In genomic region chr6:133764011-133764812, GRCh38 we compare ENCODE assay signal across 13 cellular contexts.
DNase-seq lines count a peak whose midpoint lies in the region; ATAC-seq and TF ChIP-seq lines count a peak whose summit lies in the region.
"Had no signal": no experiment of that assay in that cellular context is flagged by ENCODE, and none has a peak within 500 bp of the region (broad histone marks: within the 10 kb centered on the region; RNA-seq: fewer than 3 reads in every experiment).

No MANE protein-coding gene starts in this region.

- TF ChIP-seq CTCF in fibroblast of pulmonary artery (IDR thresholded peaks at IDR 0.05; ENCODE audit: low read length, missing control alignments) (no peak), osteoblast (IDR thresholded peaks at IDR 0.05; ENCODE audit: extremely low read depth, low read depth, low read length) (no peak)

- no peak for ATAC-seq in GM21381 (IDR thresholded peaks at IDR 0.05; ENCODE audit: unreplicated experiment)
- no peak for ATAC-seq in stimulated activated naive CD8-positive, alpha-beta T cell treated with anti-CD3 and anti-CD28 coated beads, Interleukin-15, amount 100 ng/mL, for 72 hours

- H3K27me3 Mint-ChIP-seq in stimulated activated naive CD8-positive, alpha-beta T cell treated with anti-CD3 and anti-CD28 coated beads, Interleukin-15, amount 100 ng/mL, for 72 hours, result peaks cover 17% of the 10 kb centered on the region

- H3K4me1 Mint-ChIP-seq in stimulated activated naive CD8-positive, alpha-beta T cell treated with anti-CD3 and anti-CD28 coated beads, Interleukin-15, amount 100 ng/mL, for 72 hours, result no peaks in the 10 kb centered on the region
- H3K4me1 Mint-ChIP-seq: neural crest cell had no signal

- H3K4me3 ChIP-seq in fibroblast of pulmonary artery (replicated peaks; ENCODE audit: low read depth, low read length), result no peak overlapping the region
- H3K4me3 ChIP-seq in osteoblast (ENCODE audit: insufficient read depth, low read length), result peak overlapping the region; percentile 3
- H3K4me3 ChIP-seq: thyroid gland had no signal

- H4K20me1 ChIP-seq in osteoblast (ENCODE audit: insufficient read depth, low read length), result no peaks in the 10 kb centered on the region

- peak overlapping the region; percentile 49 for H2AFZ ChIP-seq in osteoblast (ENCODE audit: low read length)

- peak; percentile 36 for DNase-seq in A172 (ENCODE audit: low spot score)
- peak; percentile 73 for DNase-seq in M059J (ENCODE audit: low read depth)
- DNase-seq in fibroblast of pulmonary artery (ENCODE audit: low read depth), result peak; percentile 80
- no peak for DNase-seq in osteoblast (ENCODE audit: insufficient read length, low spot score, missing footprints)
- no peak for DNase-seq in NCI-H446 (lab: John Stamatoyannopoulos, UW)
- DNase-seq in stimulated activated naive CD8-positive, alpha-beta T cell treated with anti-CD3 and anti-CD28 coated beads, Interleukin-15, amount 100 ng/mL, for 72 hours, result no peak
- no peak for DNase-seq in cerebellar cortex (ENCODE audit: low spot score)
- DNase-seq: activated CD4-positive, alpha-beta T cell treated with anti-CD3 and anti-CD28 coated beads for 48 hours; MM.1S; NCI-H526; thyroid gland had no signal

- peaks cover 62% of the 10 kb centered on the region for H3K4me1 ChIP-seq in osteoblast (ENCODE audit: insufficient read depth, low read length)
- H3K4me1 ChIP-seq: thyroid gland had no signal

- H3K79me2 ChIP-seq in osteoblast (ENCODE audit: insufficient read depth, low read length), result no peaks in the 10 kb centered on the region

- peak overlapping the region; percentile 12 for H3K4me2 ChIP-seq in osteoblast (ENCODE audit: insufficient read depth, low read length)

- H3K27me3 ChIP-seq in osteoblast (ENCODE audit: insufficient read depth, low read length), result no peaks in the 10 kb centered on the region
- H3K27me3 ChIP-seq: thyroid gland had no signal

- H3K36me3 ChIP-seq in osteoblast (ENCODE audit: insufficient read depth, low read length), result no peaks in the 10 kb centered on the region
- H3K36me3 ChIP-seq: thyroid gland had no signal

- peaks cover 0 to 4% of the 10 kb centered on the region in 2 donors for H3K9me3 Mint-ChIP-seq in stimulated activated naive CD8-positive, alpha-beta T cell treated with anti-CD3 and anti-CD28 coated beads, Interleukin-15, amount 100 ng/mL, for 72 hours
- H3K9me3 Mint-ChIP-seq: neural crest cell had no signal

- H3K4me3 Mint-ChIP-seq in stimulated activated naive CD8-positive, alpha-beta T cell treated with anti-CD3 and anti-CD28 coated beads, Interleukin-15, amount 100 ng/mL, for 72 hours, result no peak overlapping the region
- H3K4me3 Mint-ChIP-seq: neural crest cell had no signal

- H3K9me3 ChIP-seq in osteoblast (ENCODE audit: low read depth, low read length), result no peaks in the 10 kb centered on the region
- H3K9me3 ChIP-seq: thyroid gland had no signal

- peak overlapping the region; percentile 83 for H3K27ac ChIP-seq in osteoblast (ENCODE audit: low read depth, low read length)

- H3K27ac Mint-ChIP-seq in stimulated activated naive CD8-positive, alpha-beta T cell treated with anti-CD3 and anti-CD28 coated beads, Interleukin-15, amount 100 ng/mL, for 72 hours, result no peak overlapping the region

Comparison
In these comparisons a context has a peak if more than half of its experiments do, and no peak if none do; other contexts are left out.
1. DNase-seq: peak in A172 (single experiment), M059J (single experiment) and fibroblast of pulmonary artery (single experiment); none in osteoblast (single experiment), NCI-H446 (0 of 2), stimulated activated naive CD8-positive, alpha-beta T cell treated with anti-CD3 and anti-CD28 coated beads, Interleukin-15, amount 100 ng/mL, for 72 hours (0 of 2) and cerebellar cortex (single experiment).